Comparison of ENCODE assay signal across 8 cellular contexts in the genomic region with DNA sequence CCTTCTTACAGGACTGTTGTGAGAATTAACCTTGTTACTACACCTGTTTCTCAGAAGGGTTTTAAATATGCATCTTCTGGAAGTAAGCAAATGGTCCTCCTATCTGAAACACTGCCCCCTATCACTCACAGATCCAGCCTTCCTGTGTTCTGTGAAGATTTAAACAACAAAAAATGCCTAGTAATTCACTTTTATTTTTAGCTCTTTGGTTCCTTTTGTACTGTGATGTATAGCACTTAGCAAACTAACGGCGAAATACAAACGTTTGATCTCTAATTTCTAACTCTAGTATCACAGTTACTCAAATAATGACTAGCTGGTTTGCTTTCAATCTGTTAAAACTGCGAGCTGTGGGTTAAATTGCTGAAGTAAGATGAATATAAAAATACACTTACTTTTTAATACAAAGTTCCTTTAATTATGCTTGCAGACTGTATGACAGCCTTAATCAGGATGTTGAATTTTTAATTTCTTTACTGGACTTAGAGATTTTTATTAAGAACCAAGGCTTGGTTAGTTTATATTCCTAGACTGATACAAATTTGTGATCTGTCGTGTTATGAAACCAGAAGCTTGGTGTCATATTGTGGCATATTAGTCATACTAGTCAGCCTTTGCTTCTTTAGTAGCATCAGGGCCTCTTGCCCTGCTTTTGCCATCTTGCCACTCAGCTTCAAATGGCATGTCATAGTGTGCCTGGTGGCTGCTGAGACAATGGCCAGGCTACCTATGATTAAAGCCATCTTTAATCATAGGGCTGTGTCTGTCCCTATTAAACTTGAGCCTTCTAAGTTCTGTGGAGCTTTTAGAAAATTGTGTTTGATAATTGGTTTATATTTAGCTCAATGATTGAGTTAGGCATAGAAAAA.
DNase-seq lines count a peak whose midpoint lies in the region; ATAC-seq and TF ChIP-seq lines count a peak whose summit lies in the region.

No MANE protein-coding gene starts in this region.

- no peak overlapping the region for H3K4me3 ChIP-seq in fibroblast of mammary gland (ENCODE audit: control insufficient read depth, low read depth, low read length)

- peak; percentile 55 for ATAC-seq in HG02885 (IDR thresholded peaks at IDR 0.05; ENCODE audit: poor library complexity, unreplicated experiment)

- DNase-seq in activated T-cell treated with anti-CD3 and anti-CD28 coated beads for 24 hours (ENCODE audit: low read depth), result peak; percentile 43
- DNase-seq in activated T-cell treated with anti-CD3 and anti-CD28 coated beads for 4 hours, result no peak
- peak; percentile 70 for DNase-seq in T-helper 2 cell treated with Interferon-gamma antibody and Interleukin-4, amounts not matched to agents 5 μg/mL and 100 μg/mL, for 36 hours (ENCODE audit: low spot score)
- DNase-seq in fibroblast of mammary gland (ENCODE audit: low read depth), result peak; percentile 47
- peak; percentile 20 to 36 for DNase-seq in stimulated activated CD4-positive, alpha-beta T cell treated with anti-CD3 and anti-CD28 coated beads, Interleukin-4, amount 100 ng/mL, for 4 hours
- DNase-seq in GOT3 (lab: John Stamatoyannopoulos, UW), result no peak
- DNase-seq in NCI-H524 treated with DMSO at 0.1 percent for 48 hours (lab: John Stamatoyannopoulos, UW), result no peak

- H3K27ac Mint-ChIP-seq in T-helper 2 cell treated with Interferon-gamma antibody and Interleukin-4, amounts not matched to agents 5 μg/mL and 100 μg/mL, for 36 hours, result peak overlapping the region; percentile 91

- peak overlapping the region; percentile 75 for H3K4me3 Mint-ChIP-seq in T-helper 2 cell treated with Interferon-gamma antibody and Interleukin-4, amounts not matched to agents 5 μg/mL and 100 μg/mL, for 36 hours

- peaks cover 54% of the 10 kb centered on the region for H3K36me3 Mint-ChIP-seq in T-helper 2 cell treated with Interferon-gamma antibody and Interleukin-4, amounts not matched to agents 5 μg/mL and 100 μg/mL, for 36 hours (ENCODE audit: low read depth)

- peak; percentile 46 for TF ChIP-seq CTCF in fibroblast of mammary gland (conservative IDR thresholded peaks at IDR 0.05; ENCODE audit: control insufficient read depth, insufficient read depth, low read depth, low read length)

- H3K9me3 Mint-ChIP-seq in T-helper 2 cell treated with Interferon-gamma antibody and Interleukin-4, amounts not matched to agents 5 μg/mL and 100 μg/mL, for 36 hours, result no peaks in the 10 kb centered on the region

- H3K27me3 Mint-ChIP-seq in T-helper 2 cell treated with Interferon-gamma antibody and Interleukin-4, amounts not matched to agents 5 μg/mL and 100 μg/mL, for 36 hours (ENCODE audit: low read depth), result no peaks in the 10 kb centered on the region

- H3K4me1 Mint-ChIP-seq in T-helper 2 cell treated with Interferon-gamma antibody and Interleukin-4, amounts not matched to agents 5 μg/mL and 100 μg/mL, for 36 hours (ENCODE audit: low read depth), result peaks cover 36% of the 10 kb centered on the region

Comparison
In these comparisons a context has a peak if more than half of its experiments do, and no peak if none do; other contexts are left out.
1. DNase-seq: peak in activated T-cell treated with anti-CD3 and anti-CD28 coated beads for 24 hours (single experiment), T-helper 2 cell treated with Interferon-gamma antibody and Interleukin-4, amounts not matched to agents 5 μg/mL and 100 μg/mL, for 36 hours (single experiment), fibroblast of mammary gland (single experiment) and stimulated activated CD4-positive, alpha-beta T cell treated with anti-CD3 and anti-CD28 coated beads, Interleukin-4, amount 100 ng/mL, for 4 hours (2 of 2); none in activated T-cell treated with anti-CD3 and anti-CD28 coated beads for 4 hours (single experiment), GOT3 (single experiment) and NCI-H524 treated with DMSO at 0.1 percent for 48 hours (single experiment).